In the genomic region with DNA sequence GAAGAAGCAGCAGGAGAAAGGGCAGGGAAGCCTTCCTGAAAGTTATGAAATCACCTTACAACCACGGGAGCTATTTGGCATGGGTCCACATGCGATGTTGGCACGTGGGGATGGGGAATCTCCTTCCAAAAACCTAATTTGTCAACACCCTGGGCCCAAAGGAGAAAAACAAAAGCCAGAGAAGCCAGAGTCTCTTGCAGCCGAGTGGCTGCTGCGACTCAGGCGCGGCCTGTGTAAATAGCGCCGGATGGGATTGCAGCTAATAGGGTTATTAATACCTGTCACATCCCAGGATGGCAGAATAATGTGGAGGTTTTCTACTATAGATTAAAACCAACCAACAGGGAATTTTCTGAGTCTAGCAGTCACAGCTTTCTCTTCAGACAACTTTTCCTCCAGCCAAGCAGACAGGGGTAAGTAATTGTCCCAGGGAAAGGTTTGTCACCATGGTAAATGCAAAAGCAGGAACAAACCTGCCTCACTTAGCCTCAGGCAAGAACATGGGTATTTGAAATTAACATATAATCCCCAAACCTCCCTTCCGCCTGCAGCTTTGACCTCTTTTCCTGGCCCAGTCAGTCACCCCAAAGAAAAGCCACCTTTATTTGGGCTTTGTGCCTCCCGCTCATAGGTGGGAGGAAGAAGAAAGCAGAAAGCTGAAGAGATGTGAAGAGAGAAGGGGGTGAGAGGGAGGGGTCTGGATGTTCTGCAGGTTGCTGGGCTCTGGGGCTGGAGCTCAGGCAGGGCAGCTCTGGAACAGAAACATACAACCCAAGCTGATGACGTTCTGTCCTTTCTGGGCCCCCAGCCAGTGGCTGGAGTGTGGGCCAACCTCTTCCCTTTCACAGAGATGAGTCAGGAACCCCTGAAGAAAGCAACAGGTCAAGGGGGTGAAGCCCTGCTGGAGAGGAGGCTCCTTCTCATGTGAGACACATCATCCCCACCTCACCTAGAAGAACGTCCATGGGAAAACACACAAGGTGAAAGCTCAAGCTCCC, we compare ENCODE assay signal across 18 cellular contexts.
A peak's percentile ranks its signal among the peaks of the same experiment; 100 is the strongest.
DNase-seq lines count a peak whose midpoint lies in the region; ATAC-seq and TF ChIP-seq lines count a peak whose summit lies in the region.
"Had no signal": no experiment of that assay in that cellular context is flagged by ENCODE, and none has a peak within 500 bp of the region (broad histone marks: within the 10 kb centered on the region; RNA-seq: fewer than 3 reads in every experiment).

No MANE protein-coding gene starts in this region.

- ATAC-seq in left cardiac atrium, result peak; percentile 70 to 94
- ATAC-seq: CD8-positive, alpha-beta T cell; lower lobe of right lung had no signal

- no peak overlapping the region for H3K4me2 ChIP-seq in smooth muscle cell

- H4K20me1 ChIP-seq in smooth muscle cell (ENCODE audit: low read depth), result no peaks in the 10 kb centered on the region

- TF ChIP-seq POLR2A in suprapubic skin (IDR thresholded peaks at IDR 0.05), result no peak

- no peak for TF ChIP-seq EP300 in suprapubic skin (IDR thresholded peaks at IDR 0.05)

- H3K9me3 ChIP-seq in suprapubic skin (no peaks in the 10 kb centered on the region), smooth muscle cell (replicated peaks; ENCODE audit: low read depth) (no peaks in the 10 kb centered on the region)

- H3K4me3 ChIP-seq in suprapubic skin, result no peak overlapping the region
- no peak overlapping the region for H3K4me3 ChIP-seq in smooth muscle cell
- H3K4me3 ChIP-seq: lower lobe of right lung, Peyer's patch, spleen had no signal

- H3K9ac ChIP-seq in smooth muscle cell (ENCODE audit: low read depth), result no peak overlapping the region

- intact Hi-C loops in left cardiac atrium (cut with DNase I), result no loop called here

- DNase-seq in Ammon's horn (ENCODE audit: low spot score) (peak; percentile 7), M059J (ENCODE audit: low read depth) (peak; percentile 40), NCI-H774 (lab: John Stamatoyannopoulos, UW) (peak; percentile 15), left cardiac atrium (peak; percentile 39), suprapubic skin (ENCODE audit: low spot score in 2 of 2) (no peak), smooth muscle cell (lab: John Stamatoyannopoulos, UW; ENCODE audit: unreplicated experiment) (no peak), D341Med (ENCODE audit: low spot score) (no peak), RPMI8226 (no peak)
- DNase-seq: activated CD4-positive, alpha-beta T cell treated with anti-CD3 and anti-CD28 coated beads, Interleukin-2, amount 10 ng/mL, durations not matched to agents 24 days and 14 days; activated naive CD4-positive, alpha-beta T cell treated with anti-CD3 and anti-CD28 coated beads, Interleukin-2, amount 50 U/mL, for 16 hours; activated T-cell treated with anti-CD3 and anti-CD28 coated beads for 4 hours; brain microvascular endothelial cell; CD8-positive, alpha-beta T cell; lower lobe of right lung; naive B cell; NCI-H2227 treated with DMSO at 0.1 percent for 48 hours; Peyer's patch; spleen had no signal

- H3K79me2 ChIP-seq in smooth muscle cell (ENCODE audit: low read depth), result no peaks in the 10 kb centered on the region

- H3K4me1 ChIP-seq in suprapubic skin (no peaks in the 10 kb centered on the region), smooth muscle cell (ENCODE audit: low read depth) (no peaks in the 10 kb centered on the region)
- H3K4me1 ChIP-seq: lower lobe of right lung, Peyer's patch, spleen had no signal

- no peak overlapping the region for H2AFZ ChIP-seq in smooth muscle cell (ENCODE audit: low read depth)

- H3K27ac ChIP-seq in suprapubic skin, result no peak overlapping the region
- no peak overlapping the region for H3K27ac ChIP-seq in smooth muscle cell (ENCODE audit: low read depth)
- H3K27ac ChIP-seq: brain microvascular endothelial cell, lower lobe of right lung, Peyer's patch, spleen had no signal

- WGBS in suprapubic skin, result 55% methylated on average over 13 of the region's 13 CpGs
- WGBS in smooth muscle cell (ENCODE audit: low lambda C conversion rate), result 90% methylated on average over 13 of the region's 13 CpGs

- no peaks in the 10 kb centered on the region for H3K36me3 ChIP-seq in suprapubic skin
- no peaks in the 10 kb centered on the region for H3K36me3 ChIP-seq in smooth muscle cell (ENCODE audit: low read depth)
- H3K36me3 ChIP-seq: brain microvascular endothelial cell, lower lobe of right lung, Peyer's patch, spleen had no signal

- H3K27me3 ChIP-seq in suprapubic skin (peaks cover 8% of the 10 kb centered on the region), smooth muscle cell (ENCODE audit: low read depth) (peaks cover 21% of the 10 kb centered on the region)
- H3K27me3 ChIP-seq: brain microvascular endothelial cell, Peyer's patch had no signal

- TF ChIP-seq CTCF in suprapubic skin (IDR thresholded peaks at IDR 0.05) (no peak), smooth muscle cell (IDR thresholded peaks at IDR 0.05; ENCODE audit: borderline replicate concordance, insufficient read depth, poor library complexity, severe bottlenecking) (no peak)

- no peaks in the 10 kb centered on the region for H3F3A ChIP-seq in smooth muscle cell (ENCODE audit: low read depth)

Comparison
In these comparisons a context has a peak if more than half of its experiments do, and no peak if none do; other contexts are left out.
1. DNase-seq: peak in Ammon's horn (single experiment), M059J (single experiment), NCI-H774 (single experiment) and left cardiac atrium (single experiment); none in suprapubic skin (0 of 2), smooth muscle cell (single experiment), D341Med (single experiment) and RPMI8226 (single experiment).